In the genomic region with DNA sequence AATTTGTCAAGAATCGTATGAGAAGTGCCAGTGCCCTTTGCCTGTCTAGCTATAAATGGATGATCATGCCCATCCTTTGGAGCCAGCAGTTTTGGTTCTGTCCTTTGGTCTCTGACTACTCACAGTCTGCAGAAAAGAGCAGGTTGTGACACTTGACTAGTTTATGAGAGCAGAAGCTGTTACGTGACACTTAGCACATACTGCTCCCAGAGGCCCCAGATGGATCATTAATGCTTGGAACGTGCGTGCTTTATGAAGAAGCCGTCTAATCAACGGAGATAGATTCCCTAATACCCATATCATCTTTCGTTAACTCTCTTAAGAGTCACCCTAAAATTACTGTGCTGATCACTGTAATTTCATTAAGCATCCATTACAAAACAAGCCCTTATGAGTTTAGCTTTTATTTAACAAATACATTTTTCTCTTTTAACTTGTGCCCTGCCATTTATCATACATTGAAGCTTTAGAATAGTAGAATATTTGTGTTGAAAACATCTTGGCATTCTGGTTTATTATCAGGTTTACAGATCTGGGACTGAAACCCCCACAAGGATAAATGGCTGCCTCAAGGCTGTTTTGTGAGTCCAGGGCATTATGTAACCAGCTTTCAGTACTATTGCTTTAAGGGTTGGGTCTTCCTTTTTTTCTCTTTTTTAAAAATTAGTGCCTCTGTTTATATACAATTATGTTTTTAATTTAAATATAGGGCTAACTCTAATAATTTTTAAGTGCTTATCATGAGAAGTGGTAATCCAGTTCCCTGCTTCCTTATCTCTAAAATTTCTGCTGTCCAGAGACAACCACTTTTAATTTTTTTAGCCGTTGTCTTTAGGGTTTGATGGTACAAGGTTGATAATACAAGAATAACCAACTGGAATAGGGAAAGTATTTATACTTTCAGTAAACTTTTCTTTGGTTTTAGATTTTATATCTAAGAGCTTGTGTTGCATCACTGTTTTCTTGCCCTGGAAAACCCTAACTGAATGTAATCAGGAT, we compare ENCODE assay signal across 14 cellular contexts. TPM values are rescaled to one million over a fixed set of nuclear protein-coding genes. Genes with fewer than 3 reads are reported as not detected.
DNase-seq lines count a peak whose midpoint lies in the region; ATAC-seq, FAIRE-seq and TF ChIP-seq lines count a peak whose summit lies in the region.
"Had no signal": no experiment of that assay in that cellular context is flagged by ENCODE, and none has a peak within 500 bp of the region (broad histone marks: within the 10 kb centered on the region; RNA-seq: fewer than 3 reads in every experiment).

No MANE protein-coding gene starts in this region.

- H3K9me3 ChIP-seq in SJCRH30 (replicated peaks) (no peaks in the 10 kb centered on the region; the same call in 1 of the 2 replicates), MM.1S (replicated peaks; ENCODE audit: insufficient read depth, low read length) (no peaks in the 10 kb centered on the region)
- no peaks in the 10 kb centered on the region for H3K9me3 ChIP-seq in CD4-positive, alpha-beta T cell (ENCODE audit: control insufficient read depth, low read length)

- DNase-seq in activated naive CD8-positive, alpha-beta T cell treated with anti-CD3 and anti-CD28 coated beads, Interleukin-2, amount 10 ng/mL, durations not matched to agents 7 days and 5 days, result no peak
- DNase-seq in activated naive CD8-positive, alpha-beta T cell treated with anti-CD3 and anti-CD28 coated beads for 36 hours, result no peak
- peak; percentile 86 for DNase-seq in NCI-H2171 (lab: John Stamatoyannopoulos, UW)
- DNase-seq in glutamatergic neuron, result peak; percentile 33
- no peak for DNase-seq in urothelium cell line (ENCODE audit: low spot score)
- no peak for DNase-seq in SJCRH30
- DNase-seq in CD4-positive, alpha-beta T cell, result no peak
- no peak for DNase-seq in MM.1S
- DNase-seq: activated T-cell treated with anti-CD3 and anti-CD28 coated beads, Interleukin-2, amount 50 U/mL, for 48 hours; amygdala; immature natural killer cell; NCI-H146 had no signal

- POLR2A ChIA-PET in activated naive CD8-positive, alpha-beta T cell treated with anti-CD3 and anti-CD28 coated beads, Interleukin-2, amount 10 ng/mL, durations not matched to agents 7 days and 5 days (lab: Charles Lee), result no interaction called here
- POLR2A ChIA-PET in CD4-positive, alpha-beta T cell (lab: Charles Lee), result no interaction called here

- peak overlapping the region; percentile 74 for H3K4me3 Mint-ChIP-seq in activated naive CD8-positive, alpha-beta T cell treated with anti-CD3 and anti-CD28 coated beads, Interleukin-2, amount 10 ng/mL, durations not matched to agents 7 days and 5 days
- no peak overlapping the region for H3K4me3 Mint-ChIP-seq in activated naive CD8-positive, alpha-beta T cell treated with anti-CD3 and anti-CD28 coated beads for 36 hours
- H3K4me3 Mint-ChIP-seq in glutamatergic neuron (ENCODE audit: unreplicated experiment), result peak overlapping the region; percentile 42
- H3K4me3 Mint-ChIP-seq in CD4-positive, alpha-beta T cell, result no peak overlapping the region
- H3K4me3 Mint-ChIP-seq: immature natural killer cell had no signal

- CTCF ChIA-PET in CD4-positive, alpha-beta T cell (lab: Charles Lee), result no interaction called here

- H3K4me3 ChIP-seq in SJCRH30, result no peak overlapping the region
- H3K4me3 ChIP-seq in MM.1S (ENCODE audit: low read length), result no peak overlapping the region

- no peak for ATAC-seq in activated naive CD8-positive, alpha-beta T cell treated with anti-CD3 and anti-CD28 coated beads, Interleukin-2, amount 10 ng/mL, durations not matched to agents 7 days and 5 days (ENCODE audit: low read depth)
- ATAC-seq in CD4-positive, alpha-beta T cell (ENCODE audit: poor library complexity), result no peak
- ATAC-seq: activated CD4-positive, CD25-positive, alpha-beta regulatory T cell treated with anti-CD3 and anti-CD28 coated beads, Interleukin-2, amount 50 U/mL, for 24 hours had no signal

- no peaks in the 10 kb centered on the region for H4K20me1 ChIP-seq in MM.1S (ENCODE audit: insufficient read depth, low read length)

- no peak overlapping the region for H3K9ac ChIP-seq in MM.1S (ENCODE audit: low read length)
- H3K9ac ChIP-seq: parathyroid adenoma had no signal

- TF ChIP-seq CTCF in glutamatergic neuron (IDR thresholded peaks at IDR 0.05; ENCODE audit: partially characterized antibody, unreplicated experiment) (no peak), MM.1S (IDR thresholded peaks at IDR 0.05; ENCODE audit: low read length) (no peak)
- no peak for TF ChIP-seq CTCF in CD4-positive, alpha-beta T cell (IDR thresholded peaks at IDR 0.05)

- H3K27me3 ChIP-seq in SJCRH30, result no peaks in the 10 kb centered on the region
- H3K27me3 ChIP-seq in CD4-positive, alpha-beta T cell (ENCODE audit: control insufficient read depth, insufficient read depth, low read length), result no peaks in the 10 kb centered on the region
- no peaks in the 10 kb centered on the region for H3K27me3 ChIP-seq in MM.1S (replicated peaks; ENCODE audit: insufficient read depth, low read length)

- peak; percentile 65 for FAIRE-seq in urothelium cell line (lab: Jason Lieb, UNC)

- H3K27me3 Mint-ChIP-seq in activated naive CD8-positive, alpha-beta T cell treated with anti-CD3 and anti-CD28 coated beads, Interleukin-2, amount 10 ng/mL, durations not matched to agents 7 days and 5 days, result no peaks in the 10 kb centered on the region
- H3K27me3 Mint-ChIP-seq in activated naive CD8-positive, alpha-beta T cell treated with anti-CD3 and anti-CD28 coated beads for 36 hours, result no peaks in the 10 kb centered on the region
- H3K27me3 Mint-ChIP-seq in glutamatergic neuron (ENCODE audit: unreplicated experiment), result peaks cover 6% of the 10 kb centered on the region
- no peaks in the 10 kb centered on the region for H3K27me3 Mint-ChIP-seq in CD4-positive, alpha-beta T cell

- intact Hi-C loops in CD4-positive, alpha-beta T cell (cut with DNase I, micrococcal nuclease), result no loop called here

- H3K9me2 ChIP-seq in MM.1S (replicated peaks; ENCODE audit: insufficient read depth, low read length), result no peaks in the 10 kb centered on the region

- peaks cover 22% of the 10 kb centered on the region for H3K4me1 Mint-ChIP-seq in activated naive CD8-positive, alpha-beta T cell treated with anti-CD3 and anti-CD28 coated beads, Interleukin-2, amount 10 ng/mL, durations not matched to agents 7 days and 5 days
- peaks cover 27% of the 10 kb centered on the region for H3K4me1 Mint-ChIP-seq in activated naive CD8-positive, alpha-beta T cell treated with anti-CD3 and anti-CD28 coated beads for 36 hours
- peaks cover 15% of the 10 kb centered on the region for H3K4me1 Mint-ChIP-seq in glutamatergic neuron (ENCODE audit: low read depth, unreplicated experiment)
- H3K4me1 Mint-ChIP-seq in CD4-positive, alpha-beta T cell (ENCODE audit: low read depth), result peaks cover 37% of the 10 kb centered on the region

- H3K4me1 ChIP-seq in SJCRH30 (no peaks in the 10 kb centered on the region), MM.1S (ENCODE audit: low read length) (peaks cover 13% of the 10 kb centered on the region)
- H3K4me1 ChIP-seq: parathyroid adenoma had no signal

- peaks cover 10% of the 10 kb centered on the region for H3K79me2 ChIP-seq in MM.1S (ENCODE audit: low read length)
- H3K79me2 ChIP-seq: parathyroid adenoma had no signal

- H3K27ac ChIP-seq in SJCRH30 (no peak overlapping the region), MM.1S (ENCODE audit: low read length) (no peak overlapping the region)
- no peak overlapping the region for H3K27ac ChIP-seq in CD4-positive, alpha-beta T cell (ENCODE audit: low read depth, low read length)
- H3K27ac ChIP-seq: parathyroid adenoma had no signal

- no peak overlapping the region for H3K4me2 ChIP-seq in MM.1S (ENCODE audit: low read depth, low read length)

- H3K9me3 Mint-ChIP-seq in activated naive CD8-positive, alpha-beta T cell treated with anti-CD3 and anti-CD28 coated beads, Interleukin-2, amount 10 ng/mL, durations not matched to agents 7 days and 5 days, result no peaks in the 10 kb centered on the region
- no peaks in the 10 kb centered on the region for H3K9me3 Mint-ChIP-seq in activated naive CD8-positive, alpha-beta T cell treated with anti-CD3 and anti-CD28 coated beads for 36 hours
- H3K9me3 Mint-ChIP-seq in glutamatergic neuron (ENCODE audit: unreplicated experiment), result peaks cover 8% of the 10 kb centered on the region
- H3K9me3 Mint-ChIP-seq in CD4-positive, alpha-beta T cell, result no peaks in the 10 kb centered on the region
- H3K9me3 Mint-ChIP-seq: immature natural killer cell had no signal

- H2AFZ ChIP-seq in MM.1S (ENCODE audit: low read length), result no peak overlapping the region
- H2AFZ ChIP-seq: parathyroid adenoma had no signal

- H3K36me3 ChIP-seq in SJCRH30 (peaks cover 29% of the 10 kb centered on the region), MM.1S (replicated peaks; ENCODE audit: insufficient read depth, low read length) (0 out of 2 replicates have a peak, but pooled peaks cover 4% of the 10 kb centered on the region)

- H3K36me3 Mint-ChIP-seq in activated naive CD8-positive, alpha-beta T cell treated with anti-CD3 and anti-CD28 coated beads, Interleukin-2, amount 10 ng/mL, durations not matched to agents 7 days and 5 days, result peaks cover 29% of the 10 kb centered on the region
- peaks cover 31% of the 10 kb centered on the region for H3K36me3 Mint-ChIP-seq in activated naive CD8-positive, alpha-beta T cell treated with anti-CD3 and anti-CD28 coated beads for 36 hours
- H3K36me3 Mint-ChIP-seq in glutamatergic neuron (ENCODE audit: unreplicated experiment), result peaks cover 9% of the 10 kb centered on the region
- H3K36me3 Mint-ChIP-seq in CD4-positive, alpha-beta T cell (ENCODE audit: low read depth), result peaks cover 41% of the 10 kb centered on the region

- peak overlapping the region; percentile 83 for H3K27ac Mint-ChIP-seq in activated naive CD8-positive, alpha-beta T cell treated with anti-CD3 and anti-CD28 coated beads, Interleukin-2, amount 10 ng/mL, durations not matched to agents 7 days and 5 days
- H3K27ac Mint-ChIP-seq in activated naive CD8-positive, alpha-beta T cell treated with anti-CD3 and anti-CD28 coated beads for 36 hours, result no peak overlapping the region
- H3K27ac Mint-ChIP-seq in glutamatergic neuron (ENCODE audit: unreplicated experiment), result peak overlapping the region; percentile 93
- no peak overlapping the region for H3K27ac Mint-ChIP-seq in CD4-positive, alpha-beta T cell

- peaks cover 8% of the 10 kb centered on the region for H3F3A ChIP-seq in MM.1S (ENCODE audit: insufficient read depth, low read length)

RNA-seq across cellular contexts. Expression of gene ADORA2A, which starts 46.9 kb away (rescaled TPM):
- 10 to 100 TPM; 29.1 to 30.3 TPM for total RNA-seq in activated naive CD8-positive, alpha-beta T cell treated with anti-CD3 and anti-CD28 coated beads, Interleukin-2, amount 10 ng/mL, durations not matched to agents 7 days and 5 days
- total RNA-seq in activated naive CD8-positive, alpha-beta T cell treated with anti-CD3 and anti-CD28 coated beads for 36 hours, result 10 to 100 TPM; 45.1 to 45.2 TPM
- total RNA-seq in glutamatergic neuron (ENCODE audit: unreplicated experiment), result 15.9 TPM
- 6.9 and 8.7 TPM in 2 replicates for total RNA-seq in SJCRH30 (2014; rRNA removed; shearing (Covaris generic))
- total RNA-seq in CD4-positive, alpha-beta T cell, result 10 to 100 TPM; 15.5 to 16.4 TPM

Comparison
In these comparisons a context has a peak if more than half of its experiments do, and no peak if none do; other contexts are left out.
1. H3K27ac Mint-ChIP-seq: peak in activated naive CD8-positive, alpha-beta T cell treated with anti-CD3 and anti-CD28 coated beads, Interleukin-2, amount 10 ng/mL, durations not matched to agents 7 days and 5 days (single experiment) and glutamatergic neuron (single experiment); none in activated naive CD8-positive, alpha-beta T cell treated with anti-CD3 and anti-CD28 coated beads for 36 hours (single experiment) and CD4-positive, alpha-beta T cell (single experiment).
2. H3K4me3 Mint-ChIP-seq: peak in activated naive CD8-positive, alpha-beta T cell treated with anti-CD3 and anti-CD28 coated beads, Interleukin-2, amount 10 ng/mL, durations not matched to agents 7 days and 5 days (single experiment) and glutamatergic neuron (single experiment); none in activated naive CD8-positive, alpha-beta T cell treated with anti-CD3 and anti-CD28 coated beads for 36 hours (single experiment) and CD4-positive, alpha-beta T cell (single experiment).
3. DNase-seq: peak in NCI-H2171 (single experiment) and glutamatergic neuron (single experiment); none in activated naive CD8-positive, alpha-beta T cell treated with anti-CD3 and anti-CD28 coated beads, Interleukin-2, amount 10 ng/mL, durations not matched to agents 7 days and 5 days (single experiment), activated naive CD8-positive, alpha-beta T cell treated with anti-CD3 and anti-CD28 coated beads for 36 hours (single experiment), urothelium cell line (single experiment), SJCRH30 (0 of 2), CD4-positive, alpha-beta T cell (0 of 10) and MM.1S (single experiment).